In the genomic region with DNA sequence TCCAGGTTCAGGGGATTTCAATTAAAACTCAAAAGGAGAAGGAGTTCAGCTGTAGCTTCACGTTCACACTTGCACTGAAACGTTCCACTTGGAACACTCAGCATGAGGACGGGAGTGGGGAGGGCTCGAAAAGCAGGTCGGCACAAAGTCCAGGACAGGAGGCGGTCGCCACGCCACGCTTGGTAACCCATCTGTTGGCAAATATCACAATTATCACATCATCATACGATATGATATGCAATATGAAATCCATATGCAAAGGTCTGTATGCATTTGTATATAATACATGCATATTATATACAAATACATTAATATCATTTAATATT, we compare ENCODE assay signal across 29 cellular contexts. TPM values are rescaled to one million over a fixed set of nuclear protein-coding genes. Genes with fewer than 3 reads are reported as not detected.
A peak's percentile ranks its signal among the peaks of the same experiment; 100 is the strongest.
DNase-seq lines count a peak whose midpoint lies in the region; ATAC-seq and TF ChIP-seq lines count a peak whose summit lies in the region.
"Had no signal": no experiment of that assay in that cellular context is flagged by ENCODE, and none has a peak within 500 bp of the region (broad histone marks: within the 10 kb centered on the region; RNA-seq: fewer than 3 reads in every experiment).

No MANE protein-coding gene starts in this region.

- no peak for DNase-seq in type B pancreatic cell (ENCODE audit: extremely low spot score, unreplicated experiment)
- DNase-seq in nephron progenitor cell = no peak
- no peak for DNase-seq in GOT3 (lab: John Stamatoyannopoulos, UW)
- DNase-seq in natural killer cell = no peak
- DNase-seq in activated CD4-positive, alpha-beta T cell treated with anti-CD3 and anti-CD28 coated beads for 36 hours = no peak
- DNase-seq: activated naive CD4-positive, alpha-beta T cell treated with Interleukin-2 at 50 U/mL for 16 hours; activated T-cell treated with anti-CD3 and anti-CD28 coated beads, Interleukin-2, amount 50 U/mL, for 72 hours; CD8-positive, alpha-beta T cell; cerebellar nuclear complex; DMS 273 treated with DMSO at 0.1 percent for 48 hours; dorsolateral prefrontal cortex; IMR-90; left ventricle myocardium inferior; NCI-H1105; NCI-H2029 treated with DMSO at 0.1 percent for 48 hours; NCI-H226; NCI-H748 treated with DMSO at 0.1 percent for 48 hours; stimulated activated CD4-positive, alpha-beta T cell treated with anti-CD3 and anti-CD28 coated beads, Interleukin-1b, Interleukin-23, amount 100 ng/mL, for 48 hours; stimulated activated CD8-positive, alpha-beta memory T cell treated with anti-CD3 and anti-CD28 coated beads, Interleukin-4, amount 100 ng/mL, for 48 hours; stimulated activated naive CD8-positive, alpha-beta T cell treated with anti-CD3 and anti-CD28 coated beads, Interleukin-15, amount 100 ng/mL, for 72 hours had no signal

- no peaks in the 10 kb centered on the region for H3K79me2 ChIP-seq in OCI-LY3 (ENCODE audit: low read length)

- H3K27ac Mint-ChIP-seq in type B pancreatic cell = no peak overlapping the region
- H3K27ac Mint-ChIP-seq in nephron progenitor cell = no peak overlapping the region
- H3K27ac Mint-ChIP-seq in natural killer cell = no peak overlapping the region
- no peak overlapping the region for H3K27ac Mint-ChIP-seq in activated CD4-positive, alpha-beta T cell treated with anti-CD3 and anti-CD28 coated beads for 36 hours
- H3K27ac Mint-ChIP-seq: activated T-cell treated with anti-CD3 and anti-CD28 coated beads, Interleukin-2, amount 50 U/mL, for 72 hours; CD8-positive, alpha-beta T cell; H9; WTC11 had no signal

- H3K27me3 ChIP-seq in OCI-LY3 (ENCODE audit: low read depth, low read length) = peaks cover 37% of the 10 kb centered on the region
- H3K27me3 ChIP-seq: body of pancreas, dorsolateral prefrontal cortex, gastroesophageal sphincter had no signal

- H3K4me2 ChIP-seq in OCI-LY3 (ENCODE audit: low read length) = peak overlapping the region; percentile 67
- H3K4me2 ChIP-seq: smooth muscle cell had no signal

- H3K4me1 Mint-ChIP-seq in type B pancreatic cell (ENCODE audit: unreplicated experiment) (peaks cover 6% of the 10 kb centered on the region), nephron progenitor cell (peaks cover 10% of the 10 kb centered on the region), natural killer cell (no peaks in the 10 kb centered on the region)
- H3K4me1 Mint-ChIP-seq in activated CD4-positive, alpha-beta T cell treated with anti-CD3 and anti-CD28 coated beads for 36 hours = no peaks in the 10 kb centered on the region
- H3K4me1 Mint-ChIP-seq: H9; stimulated activated naive CD8-positive, alpha-beta T cell treated with anti-CD3 and anti-CD28 coated beads, Interleukin-15, amount 100 ng/mL, for 72 hours; WTC11 had no signal

- ATAC-seq in GM19351 (IDR thresholded peaks at IDR 0.05; ENCODE audit: unreplicated experiment) (peak; percentile 40), HG02642 (IDR thresholded peaks at IDR 0.05; ENCODE audit: poor library complexity, unreplicated experiment) (peak; percentile 29), natural killer cell (no peak)
- no peak for ATAC-seq in activated CD4-positive, alpha-beta T cell treated with anti-CD3 and anti-CD28 coated beads for 36 hours
- ATAC-seq: activated T-cell treated with anti-CD3 and anti-CD28 coated beads, Interleukin-2, amount 50 U/mL, for 72 hours; body of pancreas; CD8-positive, alpha-beta T cell; gastroesophageal sphincter; stimulated activated naive CD8-positive, alpha-beta T cell treated with anti-CD3 and anti-CD28 coated beads, Interleukin-15, amount 100 ng/mL, for 72 hours; WTC11 had no signal

- POLR2A ChIA-PET in activated CD4-positive, alpha-beta T cell treated with anti-CD3 and anti-CD28 coated beads for 36 hours (lab: Charles Lee) = no interaction called here

- peak overlapping the region; percentile 44; the same call in 1 of the 2 replicates for H3K4me3 ChIP-seq in OCI-LY3 (ENCODE audit: low read length)
- H3K4me3 ChIP-seq: body of pancreas, dorsolateral prefrontal cortex, gastroesophageal sphincter, left ventricle myocardium inferior, smooth muscle cell had no signal

- H3K27me3 Mint-ChIP-seq in type B pancreatic cell = no peaks in the 10 kb centered on the region
- H3K27me3 Mint-ChIP-seq in nephron progenitor cell (ENCODE audit: low read depth, poor library complexity) = peaks cover 10% of the 10 kb centered on the region
- H3K27me3 Mint-ChIP-seq in natural killer cell (ENCODE audit: low read depth in 2 of 2) = no peaks in the 10 kb centered on the region
- H3K27me3 Mint-ChIP-seq in activated CD4-positive, alpha-beta T cell treated with anti-CD3 and anti-CD28 coated beads for 36 hours = no peaks in the 10 kb centered on the region
- H3K27me3 Mint-ChIP-seq: stimulated activated naive CD8-positive, alpha-beta T cell treated with anti-CD3 and anti-CD28 coated beads, Interleukin-15, amount 100 ng/mL, for 72 hours had no signal

- peak overlapping the region; percentile 28 for H3K4me3 Mint-ChIP-seq in type B pancreatic cell
- H3K4me3 Mint-ChIP-seq in nephron progenitor cell = no peak overlapping the region
- no peak overlapping the region for H3K4me3 Mint-ChIP-seq in natural killer cell
- no peak overlapping the region for H3K4me3 Mint-ChIP-seq in activated CD4-positive, alpha-beta T cell treated with anti-CD3 and anti-CD28 coated beads for 36 hours
- H3K4me3 Mint-ChIP-seq: activated T-cell treated with anti-CD3 and anti-CD28 coated beads, Interleukin-2, amount 50 U/mL, for 72 hours; CD8-positive, alpha-beta T cell; H9; stimulated activated naive CD8-positive, alpha-beta T cell treated with anti-CD3 and anti-CD28 coated beads, Interleukin-15, amount 100 ng/mL, for 72 hours; WTC11 had no signal

- intact Hi-C loops in natural killer cell (cut with micrococcal nuclease) = no loop called here
- intact Hi-C loops in activated CD4-positive, alpha-beta T cell treated with anti-CD3 and anti-CD28 coated beads for 36 hours (cut with DNase I, micrococcal nuclease) = no loop called here

- H3K4me1 ChIP-seq in OCI-LY3 (ENCODE audit: low read length) = peaks cover 10% of the 10 kb centered on the region
- H3K4me1 ChIP-seq: body of pancreas had no signal

- H3K9ac ChIP-seq in OCI-LY3 (ENCODE audit: low read length) = no peak overlapping the region

- H3K36me3 ChIP-seq in OCI-LY3 (replicated peaks; ENCODE audit: low read depth, low read length) = no peaks in the 10 kb centered on the region

- no peak overlapping the region for H3K27ac ChIP-seq in OCI-LY3 (ENCODE audit: low read length)
- H3K27ac ChIP-seq: body of pancreas had no signal

- TF ChIP-seq CTCF in OCI-LY3 (IDR thresholded peaks at IDR 0.05; ENCODE audit: low read depth, low read length) (no peak), type B pancreatic cell (conservative IDR thresholded peaks at IDR 0.05) (no peak), nephron progenitor cell (IDR thresholded peaks at IDR 0.05) (no peak), natural killer cell (IDR thresholded peaks at IDR 0.05) (no peak)

- no peaks in the 10 kb centered on the region for H4K20me1 ChIP-seq in OCI-LY3 (ENCODE audit: insufficient read depth, low read length)

- no peaks in the 10 kb centered on the region for H3K9me3 ChIP-seq in OCI-LY3 (ENCODE audit: insufficient read depth, low read length)
- H3K9me3 ChIP-seq: body of pancreas, gastroesophageal sphincter, left ventricle myocardium inferior had no signal

- no peaks in the 10 kb centered on the region for H3K36me3 Mint-ChIP-seq in type B pancreatic cell
- peaks cover 13% of the 10 kb centered on the region for H3K36me3 Mint-ChIP-seq in nephron progenitor cell (ENCODE audit: low read depth)
- no peaks in the 10 kb centered on the region for H3K36me3 Mint-ChIP-seq in natural killer cell
- no peaks in the 10 kb centered on the region for H3K36me3 Mint-ChIP-seq in activated CD4-positive, alpha-beta T cell treated with anti-CD3 and anti-CD28 coated beads for 36 hours (ENCODE audit: low read depth)
- H3K36me3 Mint-ChIP-seq: CD8-positive, alpha-beta T cell; WTC11 had no signal

- H3K9me3 Mint-ChIP-seq in type B pancreatic cell (no peaks in the 10 kb centered on the region), nephron progenitor cell (no peaks in the 10 kb centered on the region), natural killer cell (no peaks in the 10 kb centered on the region)
- no peaks in the 10 kb centered on the region for H3K9me3 Mint-ChIP-seq in activated CD4-positive, alpha-beta T cell treated with anti-CD3 and anti-CD28 coated beads for 36 hours (ENCODE audit: low read depth)
- H3K9me3 Mint-ChIP-seq: activated T-cell treated with anti-CD3 and anti-CD28 coated beads, Interleukin-2, amount 50 U/mL, for 72 hours; CD8-positive, alpha-beta T cell; H9; stimulated activated naive CD8-positive, alpha-beta T cell treated with anti-CD3 and anti-CD28 coated beads, Interleukin-15, amount 100 ng/mL, for 72 hours had no signal

- CTCF ChIA-PET in activated CD4-positive, alpha-beta T cell treated with anti-CD3 and anti-CD28 coated beads for 36 hours (lab: Charles Lee) = no interaction called here

- H2AFZ ChIP-seq in OCI-LY3 (ENCODE audit: low read depth, low read length) = no peak overlapping the region

RNA-seq across cellular contexts. Expression of a gene that starts 17.2 kb away (rescaled TPM):
- 2.6 and 11.0 TPM in 2 replicates for total RNA-seq in type B pancreatic cell (ENCODE audit: low replicate concordance)
- 1 to 10 TPM in 2 of 3 donors, under 1 TPM in 1; 0.50 to 3.9 (median 1.4) TPM for total RNA-seq in natural killer cell
- total RNA-seq in activated CD4-positive, alpha-beta T cell treated with anti-CD3 and anti-CD28 coated beads for 36 hours = 1 to 10 TPM; 1.8 to 2.3 TPM
- total RNA-seq: CD8-positive, alpha-beta T cell; endothelial cell of umbilical vein; IMR-90; smooth muscle cell had no signal

Comparison
In these comparisons a context has a peak if more than half of its experiments do, and no peak if none do; other contexts are left out.
1. ATAC-seq: peak in GM19351 (single experiment) and HG02642 (single experiment); none in natural killer cell (0 of 3) and activated CD4-positive, alpha-beta T cell treated with anti-CD3 and anti-CD28 coated beads for 36 hours (single experiment).